Comparison of ENCODE assay signal across 8 cellular contexts in genomic region chr2:111466744-111467143, GRCh38.
A peak's percentile ranks its signal among the peaks of the same experiment; 100 is the strongest.
DNase-seq lines count a peak whose midpoint lies in the region; ATAC-seq and TF ChIP-seq lines count a peak whose summit lies in the region.
"Not testable (repeated sequence)": the region's sequence is repeated elsewhere in the genome, so short reads cannot be mapped to it uniquely, and the experiment has no call there.

No MANE protein-coding gene starts in this region.

- H3K79me2 ChIP-seq in KMS-11 (ENCODE audit: insufficient read depth, low read depth) (peaks cover 21% of the 10 kb centered on the region), mammary epithelial cell (ENCODE audit: insufficient read depth, low read length) (peaks cover 71% of the 10 kb centered on the region)

- H3K36me3 ChIP-seq in KMS-11 (ENCODE audit: insufficient read depth); mammary epithelial cell (ENCODE audit: insufficient read depth, low read length); mucosa of descending colon (ENCODE audit: low read depth): not testable (repeated sequence)

- H3K4me2 ChIP-seq in KMS-11; mammary epithelial cell (ENCODE audit: insufficient read depth, low read depth, low read length): not testable (repeated sequence)

- intact Hi-C loops in mammary epithelial cell (cut with micrococcal nuclease); mucosa of descending colon (cut with DNase I, micrococcal nuclease): not testable (repeated sequence)

- not testable (repeated sequence) for BruUV-seq in mammary epithelial cell (replicated peaks; lab: Mats Ljungman, UMichigan)

- H3K9ac ChIP-seq in KMS-11; mammary epithelial cell (ENCODE audit: insufficient read depth, low read length): not testable (repeated sequence)

- peak overlapping the region; percentile 15; the same call in 1 of the 2 replicates for H3K27ac ChIP-seq in KMS-11
- H3K27ac ChIP-seq in mammary epithelial cell (ENCODE audit: insufficient read depth, low read depth, low read length), result not testable (repeated sequence)

- H3K27ac Mint-ChIP-seq in activated CD8-positive, alpha-beta T cell treated with anti-CD3 and anti-CD28 coated beads, Interleukin-2, amount 10 ng/mL, durations not matched to agents 7 days and 5 days, result not testable (repeated sequence)
- H3K27ac Mint-ChIP-seq in type B pancreatic cell, result peak overlapping the region; percentile 29

- CTCF ChIA-PET in activated CD8-positive, alpha-beta T cell treated with anti-CD3 and anti-CD28 coated beads, Interleukin-2, amount 10 ng/mL, durations not matched to agents 7 days and 5 days (lab: Charles Lee); mammary epithelial cell (lab: Charles Lee; ENCODE audit: low non-redundant PET): not testable (repeated sequence)

- H4K20me1 ChIP-seq in KMS-11 (ENCODE audit: insufficient read depth); mammary epithelial cell (ENCODE audit: insufficient read depth, low read length): not testable (repeated sequence)

- peaks cover 34% of the 10 kb centered on the region for H3K4me1 ChIP-seq in KMS-11 (ENCODE audit: low read depth, poor library complexity, severe bottlenecking)
- H3K4me1 ChIP-seq in mammary epithelial cell (ENCODE audit: insufficient read depth, low read length); mucosa of descending colon (ENCODE audit: low read depth): not testable (repeated sequence)

- not testable (repeated sequence) for H3K27me3 Mint-ChIP-seq in activated CD8-positive, alpha-beta T cell treated with anti-CD3 and anti-CD28 coated beads, Interleukin-2, amount 10 ng/mL, durations not matched to agents 7 days and 5 days (ENCODE audit: low read depth); type B pancreatic cell

- not testable (repeated sequence) for H3K9me3 Mint-ChIP-seq in activated CD8-positive, alpha-beta T cell treated with anti-CD3 and anti-CD28 coated beads, Interleukin-2, amount 10 ng/mL, durations not matched to agents 7 days and 5 days (ENCODE audit: insufficient read depth); type B pancreatic cell

- in situ Hi-C loops in Caki2 (cut with HindIII; ENCODE audit: low pct_unique_long_range_greater_than_20kb, low sequenced_read_pairs); mammary epithelial cell (cut with MboI; ENCODE audit: low sequenced_read_pairs in 2 of 2): not testable (repeated sequence)

- 42% methylated on average over 2 of the region's 4 CpGs for WGBS in mammary epithelial cell (ENCODE audit: low coverage, missing lambda C conversion rate)

- dilution Hi-C loops in mammary epithelial cell (cut with HindIII; ENCODE audit: low sequenced_read_pairs), result not testable (repeated sequence)

- DNase-seq in Caki2 (ENCODE audit: low read depth) (peak; percentile 27), RPMI8226 (peak; percentile 39), mammary epithelial cell (peak; percentile 28), islet precursor cell (peak; percentile 65), mucosa of descending colon (peak; percentile 60 to 70 (median 66))
- not testable (repeated sequence) for DNase-seq in activated CD8-positive, alpha-beta T cell treated with anti-CD3 and anti-CD28 coated beads, Interleukin-2, amount 10 ng/mL, durations not matched to agents 7 days and 5 days; type B pancreatic cell (ENCODE audit: extremely low spot score, unreplicated experiment)

- not testable (repeated sequence) for H3K27me3 ChIP-seq in KMS-11 (ENCODE audit: insufficient read depth, low read depth); mammary epithelial cell (ENCODE audit: insufficient read depth, low read length)

- ATAC-seq in activated CD8-positive, alpha-beta T cell treated with anti-CD3 and anti-CD28 coated beads, Interleukin-2, amount 10 ng/mL, durations not matched to agents 7 days and 5 days, result peak; percentile 30
- peak; percentile 84 for ATAC-seq in mucosa of descending colon

- POLR2A ChIA-PET in activated CD8-positive, alpha-beta T cell treated with anti-CD3 and anti-CD28 coated beads, Interleukin-2, amount 10 ng/mL, durations not matched to agents 7 days and 5 days (lab: Charles Lee), result not testable (repeated sequence)

- not testable (repeated sequence) for TF ChIP-seq CTCF in KMS-11 (conservative IDR thresholded peaks at IDR 0.05; ENCODE audit: low read depth, low read length); mammary epithelial cell (conservative IDR thresholded peaks at IDR 0.05 in 1 of 2, IDR thresholded peaks at IDR 0.05 in 1 of 2; ENCODE audit: extremely low read depth in 1 of 2, insufficient read depth in 1 of 2, low read depth in 1 of 2, low read length in 2 of 2); mucosa of descending colon (IDR thresholded peaks at IDR 0.05); type B pancreatic cell (conservative IDR thresholded peaks at IDR 0.05)

- H2AFZ ChIP-seq in KMS-11 (ENCODE audit: low read depth); mammary epithelial cell (ENCODE audit: low read depth, low read length): not testable (repeated sequence)

- H3K4me1 Mint-ChIP-seq in activated CD8-positive, alpha-beta T cell treated with anti-CD3 and anti-CD28 coated beads, Interleukin-2, amount 10 ng/mL, durations not matched to agents 7 days and 5 days (ENCODE audit: low read depth), result peaks cover 16% of the 10 kb centered on the region
- H3K4me1 Mint-ChIP-seq in type B pancreatic cell (ENCODE audit: unreplicated experiment), result not testable (repeated sequence)

- not testable (repeated sequence) for H3K4me3 Mint-ChIP-seq in activated CD8-positive, alpha-beta T cell treated with anti-CD3 and anti-CD28 coated beads, Interleukin-2, amount 10 ng/mL, durations not matched to agents 7 days and 5 days; type B pancreatic cell

- H3K9me3 ChIP-seq in mammary epithelial cell (replicated peaks; ENCODE audit: insufficient read depth, low read length); mucosa of descending colon: not testable (repeated sequence)

- H3K36me3 Mint-ChIP-seq in activated CD8-positive, alpha-beta T cell treated with anti-CD3 and anti-CD28 coated beads, Interleukin-2, amount 10 ng/mL, durations not matched to agents 7 days and 5 days (ENCODE audit: low read depth); type B pancreatic cell: not testable (repeated sequence)

- not testable (repeated sequence) for H3K4me3 ChIP-seq in KMS-11 (IDR thresholded peaks at IDR 0.05; ENCODE audit: insufficient read depth, low read depth, low read length); mammary epithelial cell (replicated peaks in 1 of 3; ENCODE audit: insufficient read depth in 1 of 3, low read depth in 2 of 3, low read length in 3 of 3); mucosa of descending colon
